In the genomic region with DNA sequence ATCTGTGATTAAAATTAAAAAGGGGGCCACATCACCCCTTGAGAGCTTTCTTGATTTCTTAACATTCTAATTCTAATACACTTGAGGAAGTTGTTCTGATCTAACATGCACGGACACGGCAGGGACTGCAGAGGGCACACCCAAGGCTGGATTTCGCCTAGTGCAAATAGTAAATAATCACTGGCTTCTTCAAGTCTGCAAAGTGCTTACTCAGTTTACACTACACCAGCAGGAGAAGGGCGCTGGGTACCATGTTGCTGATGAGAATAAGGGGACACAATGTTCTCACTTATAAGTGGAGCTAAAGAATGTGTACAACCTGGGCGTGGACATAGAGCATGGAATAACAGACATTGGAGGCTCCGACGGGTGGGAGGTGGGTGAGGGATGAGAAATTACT, we compare ENCODE assay signal across 14 cellular contexts. TPM values are rescaled to one million over a fixed set of nuclear protein-coding genes. Genes with fewer than 3 reads are reported as not detected.
DNase-seq lines count a peak whose midpoint lies in the region; ATAC-seq and TF ChIP-seq lines count a peak whose summit lies in the region.
"Had no signal": no experiment of that assay in that cellular context is flagged by ENCODE, and none has a peak within 500 bp of the region (broad histone marks: within the 10 kb centered on the region; RNA-seq: fewer than 3 reads in every experiment).

No MANE protein-coding gene starts in this region.

- H3K27me3 Mint-ChIP-seq in GM23338 (ENCODE audit: insufficient read depth, low read depth, poor library complexity) = peaks cover 6% of the 10 kb centered on the region
- no peaks in the 10 kb centered on the region for H3K27me3 Mint-ChIP-seq in T-helper 2 cell treated with Interferon-gamma antibody and Interleukin-4, amounts not matched to agents 5 μg/mL and 100 μg/mL, for 36 hours (ENCODE audit: low read depth)

- no peaks in the 10 kb centered on the region for H3K9me2 ChIP-seq in GM23338 (ENCODE audit: insufficient read depth)

- 0 out of 2 replicates have a peak overlapping the region, but pooled peaks have one; percentile 53 for H2AFZ ChIP-seq in GM23338

- intact Hi-C loops in left lung (cut with DNase I) = no loop called here

- H4K20me1 ChIP-seq in GM23338 (replicated peaks; ENCODE audit: insufficient read depth) = no peaks in the 10 kb centered on the region

- H3K27ac Mint-ChIP-seq in GM23338 = no peak overlapping the region
- H3K27ac Mint-ChIP-seq in T-helper 2 cell treated with Interferon-gamma antibody and Interleukin-4, amounts not matched to agents 5 μg/mL and 100 μg/mL, for 36 hours = no peak overlapping the region

- H3K27ac ChIP-seq in GM23338 (ENCODE audit: low read depth) (no peak overlapping the region), VCaP (no peak overlapping the region), left lung (no peak overlapping the region)
- H3K27ac ChIP-seq: C4-2B, HL-60 had no signal

- H3K4me1 ChIP-seq in GM23338 (ENCODE audit: insufficient read depth) (peaks cover 10% of the 10 kb centered on the region; the same call in 1 of the 2 replicates), left lung (no peaks in the 10 kb centered on the region)
- H3K4me1 ChIP-seq: BE2C had no signal

- H3K36me3 Mint-ChIP-seq in GM23338 (ENCODE audit: low read depth) = no peaks in the 10 kb centered on the region
- H3K36me3 Mint-ChIP-seq in T-helper 2 cell treated with Interferon-gamma antibody and Interleukin-4, amounts not matched to agents 5 μg/mL and 100 μg/mL, for 36 hours (ENCODE audit: low read depth) = no peaks in the 10 kb centered on the region
- H3K36me3 Mint-ChIP-seq: CD4-positive, alpha-beta memory T cell had no signal

- H3K4me3 Mint-ChIP-seq in GM23338 = no peak overlapping the region
- H3K4me3 Mint-ChIP-seq in T-helper 2 cell treated with Interferon-gamma antibody and Interleukin-4, amounts not matched to agents 5 μg/mL and 100 μg/mL, for 36 hours = no peak overlapping the region
- H3K4me3 Mint-ChIP-seq: CD4-positive, alpha-beta memory T cell had no signal

- H3K9me3 Mint-ChIP-seq in GM23338 = no peaks in the 10 kb centered on the region
- H3K9me3 Mint-ChIP-seq in T-helper 2 cell treated with Interferon-gamma antibody and Interleukin-4, amounts not matched to agents 5 μg/mL and 100 μg/mL, for 36 hours = no peaks in the 10 kb centered on the region

- H3F3A ChIP-seq in GM23338 (replicated peaks; ENCODE audit: low read depth) = no peaks in the 10 kb centered on the region

- H3K4me3 ChIP-seq in GM23338 (no peak overlapping the region), left lung (no peak overlapping the region)

- H3K4me1 Mint-ChIP-seq in GM23338 = peaks cover 21% of the 10 kb centered on the region
- no peaks in the 10 kb centered on the region for H3K4me1 Mint-ChIP-seq in T-helper 2 cell treated with Interferon-gamma antibody and Interleukin-4, amounts not matched to agents 5 μg/mL and 100 μg/mL, for 36 hours (ENCODE audit: low read depth)
- H3K4me1 Mint-ChIP-seq: CD4-positive, alpha-beta memory T cell had no signal

- no peaks in the 10 kb centered on the region for H3K79me2 ChIP-seq in GM23338 (replicated peaks; ENCODE audit: insufficient read depth)

- DNase-seq in GM23338 (ENCODE audit: low spot score) = no peak
- no peak for DNase-seq in left lung
- peak; percentile 50 for DNase-seq in ureter (ENCODE audit: low spot score)
- DNase-seq in DMS114 treated with DMSO at 0.1 percent for 48 hours (lab: John Stamatoyannopoulos, UW; ENCODE audit: unreplicated experiment) = no peak
- DNase-seq in stimulated activated CD4-positive, alpha-beta T cell treated with anti-CD3 and anti-CD28 coated beads, Interleukin-2, amount 100 ng/mL, for 48 hours = no peak
- DNase-seq in T-helper 2 cell treated with Interferon-gamma antibody and Interleukin-4, amounts not matched to agents 5 μg/mL and 100 μg/mL, for 36 hours (ENCODE audit: low spot score) = no peak
- DNase-seq: BE2C; CD4-positive, alpha-beta memory T cell; DND-41; GDM1 had no signal

- ATAC-seq in GM23338 (no peak), left lung (peak; percentile 88)
- ATAC-seq: HCT116 had no signal

- TF ChIP-seq CTCF in GM23338 (conservative IDR thresholded peaks at IDR 0.05; ENCODE audit: low read depth in 2 of 2) (no peak), VCaP (conservative IDR thresholded peaks at IDR 0.05) (0 out of 2 replicates have a peak, but pooled peaks have one; percentile 11), left lung (IDR thresholded peaks at IDR 0.05) (no peak)

- H3K27me3 ChIP-seq in GM23338 (ENCODE audit: insufficient read depth) = no peaks in the 10 kb centered on the region
- peaks cover 0 to 5% of the 10 kb centered on the region in 2 donors for H3K27me3 ChIP-seq in left lung

- peaks cover 0 to 2% of the 10 kb centered on the region in 2 donors for H3K9me3 ChIP-seq in left lung
- H3K9me3 ChIP-seq: BE2C had no signal

- H3K36me3 ChIP-seq in GM23338 (ENCODE audit: insufficient read depth) (no peaks in the 10 kb centered on the region; the same call in 1 of the 2 replicates), left lung (no peaks in the 10 kb centered on the region)
- H3K36me3 ChIP-seq: BE2C had no signal

- no peak overlapping the region for H3K4me2 ChIP-seq in GM23338

TF ChIP-seq in GM23338, 12 proteins besides CTCF, POLR2A, EP300 and RAD21:
- TF ChIP-seq CREB1 (CRISPR knock-in tag; IDR thresholded peaks at IDR 0.05; ENCODE audit: low read depth) = no peak
- TF ChIP-seq, protein P1, sequence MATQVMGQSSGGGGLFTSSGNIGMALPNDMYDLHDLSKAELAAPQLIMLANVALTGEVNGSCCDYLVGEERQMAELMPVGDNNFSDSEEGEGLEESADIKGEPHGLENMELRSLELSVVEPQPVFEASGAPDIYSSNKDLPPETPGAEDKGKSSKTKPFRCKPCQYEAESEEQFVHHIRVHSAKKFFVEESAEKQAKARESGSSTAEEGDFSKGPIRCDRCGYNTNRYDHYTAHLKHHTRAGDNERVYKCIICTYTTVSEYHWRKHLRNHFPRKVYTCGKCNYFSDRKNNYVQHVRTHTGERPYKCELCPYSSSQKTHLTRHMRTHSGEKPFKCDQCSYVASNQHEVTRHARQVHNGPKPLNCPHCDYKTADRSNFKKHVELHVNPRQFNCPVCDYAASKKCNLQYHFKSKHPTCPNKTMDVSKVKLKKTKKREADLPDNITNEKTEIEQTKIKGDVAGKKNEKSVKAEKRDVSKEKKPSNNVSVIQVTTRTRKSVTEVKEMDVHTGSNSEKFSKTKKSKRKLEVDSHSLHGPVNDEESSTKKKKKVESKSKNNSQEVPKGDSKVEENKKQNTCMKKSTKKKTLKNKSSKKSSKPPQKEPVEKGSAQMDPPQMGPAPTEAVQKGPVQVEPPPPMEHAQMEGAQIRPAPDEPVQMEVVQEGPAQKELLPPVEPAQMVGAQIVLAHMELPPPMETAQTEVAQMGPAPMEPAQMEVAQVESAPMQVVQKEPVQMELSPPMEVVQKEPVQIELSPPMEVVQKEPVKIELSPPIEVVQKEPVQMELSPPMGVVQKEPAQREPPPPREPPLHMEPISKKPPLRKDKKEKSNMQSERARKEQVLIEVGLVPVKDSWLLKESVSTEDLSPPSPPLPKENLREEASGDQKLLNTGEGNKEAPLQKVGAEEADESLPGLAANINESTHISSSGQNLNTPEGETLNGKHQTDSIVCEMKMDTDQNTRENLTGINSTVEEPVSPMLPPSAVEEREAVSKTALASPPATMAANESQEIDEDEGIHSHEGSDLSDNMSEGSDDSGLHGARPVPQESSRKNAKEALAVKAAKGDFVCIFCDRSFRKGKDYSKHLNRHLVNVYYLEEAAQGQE (IDR thresholded peaks at IDR 0.05; ENCODE audit: unreplicated experiment) = no peak

RNA-seq across cellular contexts. Expression of a gene that starts 34.2 kb away (rescaled TPM):
- 0.21 TPM in 1 of 2 replicates, not detected in the other for total RNA-seq in GM23338 (2014; rRNA removed; shearing (Covaris generic))
- not detected in 2 replicates for polyA plus RNA-seq in GM23338 (2016; fragmentation: Nextera tagmentation; extraction: Ambion mirVana)
- total RNA-seq in left lung (10 to 100 TPM; 16.8 to 18.1 TPM), ureter (0.10 TPM)
- total RNA-seq: CD4-positive, alpha-beta memory T cell had no signal
- polyA plus RNA-seq: CD4-positive, alpha-beta memory T cell had no signal

Comparison
In these comparisons a context has a peak if more than half of its experiments do, and no peak if none do; other contexts are left out.
1. RNA of a gene that starts 34.2 kb away (total RNA-seq): 16.8 to 18.1 TPM in left lung; 0.21 TPM in GM23338 and 0.10 TPM in ureter (single experiment); every median in the first group is over 10 times any median in the second.